In the genomic region with DNA sequence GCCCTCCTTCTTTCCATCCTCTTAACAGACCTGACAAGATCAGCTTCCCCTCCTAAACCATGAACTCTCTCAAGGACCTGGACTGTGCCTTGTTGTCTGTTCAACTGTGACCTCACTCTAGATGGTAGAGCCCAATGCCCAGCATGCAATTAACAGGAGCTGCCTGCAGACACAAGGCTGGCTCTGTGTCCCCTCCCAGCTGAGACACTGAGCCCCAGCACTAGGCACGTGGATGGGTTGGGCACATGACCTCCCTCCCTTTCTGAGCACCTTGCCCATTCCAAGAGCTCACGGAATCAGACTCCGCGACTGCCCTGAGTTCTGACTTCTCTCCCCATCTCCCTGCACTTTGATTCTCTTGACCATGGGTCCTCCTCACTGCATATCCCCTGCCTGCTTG, we compare ENCODE assay signal across 16 cellular contexts.
DNase-seq lines count a peak whose midpoint lies in the region; ATAC-seq and TF ChIP-seq lines count a peak whose summit lies in the region.
"Had no signal": no experiment of that assay in that cellular context is flagged by ENCODE, and none has a peak within 500 bp of the region (broad histone marks: within the 10 kb centered on the region; RNA-seq: fewer than 3 reads in every experiment).

No MANE protein-coding gene starts in this region.

- DNase-seq in dorsolateral prefrontal cortex (no peak), spleen (peak; percentile 38), AG08396 (ENCODE audit: low spot score) (no peak), NCI-H446 (lab: John Stamatoyannopoulos, UW) (no peak)
- DNase-seq: Caco-2, H9, MM.1S, NCI-H1105, NCI-H1694 treated with DMSO at 0.1 percent for 48 hours, SIG-M5 had no signal

- H3K4me3 ChIP-seq in BLaER1 treated with 17β-estradiol and CSF1 and Interleukin-3, amounts not matched to agents 10 nM and 100 nM = no peak overlapping the region
- H3K4me3 ChIP-seq in Loucy (ENCODE audit: low read length, poor library complexity, severe bottlenecking) (peak overlapping the region; percentile 26), dorsolateral prefrontal cortex (no peak overlapping the region), spleen (no peak overlapping the region)
- H3K4me3 ChIP-seq: GM12878, Peyer's patch had no signal

- H3K4me1 ChIP-seq in BLaER1 treated with 17β-estradiol and CSF1 and Interleukin-3, amounts not matched to agents 10 nM and 100 nM = peaks cover 0 to 27% (median 22%) of the 10 kb centered on the region in 10 experiments; a peak in 16 of 20 replicates
- H3K4me1 ChIP-seq in Loucy (ENCODE audit: insufficient read depth, low read length, poor library complexity, severe bottlenecking) (peaks cover 74% of the 10 kb centered on the region), spleen (peaks cover 0 to 16% (median 10%) of the 10 kb centered on the region in 6 donors)

- peaks cover 0 to 7% (median 0%) of the 10 kb centered on the region in 11 experiments; a peak in 1 of 22 replicates for H3K9me3 ChIP-seq in BLaER1 treated with 17β-estradiol and CSF1 and Interleukin-3, amounts not matched to agents 10 nM and 100 nM (replicated peaks in 1 of 11)
- H3K9me3 ChIP-seq in Loucy (ENCODE audit: insufficient read depth, low read depth, low read length) = no peaks in the 10 kb centered on the region
- no peaks in the 10 kb centered on the region for H3K9me3 ChIP-seq in spleen
- H3K9me3 ChIP-seq: Caco-2, Peyer's patch had no signal

- TF ChIP-seq CTCF in Loucy (conservative IDR thresholded peaks at IDR 0.05; ENCODE audit: low read length) (no peak), dorsolateral prefrontal cortex (IDR thresholded peaks at IDR 0.05 in 54 of 56, conservative IDR thresholded peaks at IDR 0.05 in 2 of 56; ENCODE audit: low read depth in 1 of 56, partially characterized antibody in 56 of 56) (no peak), spleen (IDR thresholded peaks at IDR 0.05 in 8 of 11, conservative IDR thresholded peaks at IDR 0.05 in 3 of 11) (no peak)

- no peaks in the 10 kb centered on the region for H3K27me3 ChIP-seq in BLaER1 treated with 17β-estradiol and CSF1 and Interleukin-3, amounts not matched to agents 10 nM and 100 nM
- H3K27me3 ChIP-seq in Loucy (ENCODE audit: insufficient read depth, low read length, poor library complexity, severe bottlenecking) = no peaks in the 10 kb centered on the region
- no peaks in the 10 kb centered on the region for H3K27me3 ChIP-seq in dorsolateral prefrontal cortex
- H3K27me3 ChIP-seq in spleen (replicated peaks in 1 of 7) = no peaks in the 10 kb centered on the region
- H3K27me3 ChIP-seq: Peyer's patch had no signal

- H3K79me2 ChIP-seq in Loucy (ENCODE audit: insufficient read depth, low read length) = no peaks in the 10 kb centered on the region

- H3K4me2 ChIP-seq in BLaER1 treated with 17β-estradiol and CSF1 and Interleukin-3, amounts not matched to agents 10 nM and 100 nM = peak overlapping the region in 9 of 11 experiments; percentile 3 to 66 (median 53); a peak in 15 of 22 replicates
- peak overlapping the region; percentile 53 for H3K4me2 ChIP-seq in Loucy (ENCODE audit: low read depth, low read length, poor library complexity, severe bottlenecking)

- no peaks in the 10 kb centered on the region for H3F3A ChIP-seq in Loucy (ENCODE audit: low read depth)

- no peak for ATAC-seq in GM21825 (IDR thresholded peaks at IDR 0.05; ENCODE audit: unreplicated experiment)
- ATAC-seq: HepG2 had no signal

- peaks cover 0 to 10% (median 0%) of the 10 kb centered on the region in 11 experiments; a peak in 4 of 22 replicates for H4K20me1 ChIP-seq in BLaER1 treated with 17β-estradiol and CSF1 and Interleukin-3, amounts not matched to agents 10 nM and 100 nM
- H4K20me1 ChIP-seq in Loucy (ENCODE audit: insufficient read depth, low read length, poor library complexity, severe bottlenecking) = no peaks in the 10 kb centered on the region

- no peaks in the 10 kb centered on the region for H3K9me2 ChIP-seq in Loucy (replicated peaks; ENCODE audit: low read depth, low read length)

- peaks cover 0 to 21% (median 0%) of the 10 kb centered on the region in 11 experiments; a peak in 3 of 22 replicates for H3K36me3 ChIP-seq in BLaER1 treated with 17β-estradiol and CSF1 and Interleukin-3, amounts not matched to agents 10 nM and 100 nM
- no peaks in the 10 kb centered on the region for H3K36me3 ChIP-seq in Loucy (ENCODE audit: insufficient read depth, low read length)
- no peaks in the 10 kb centered on the region for H3K36me3 ChIP-seq in spleen
- H3K36me3 ChIP-seq: Peyer's patch had no signal

- H3K9ac ChIP-seq in BLaER1 treated with 17β-estradiol and CSF1 and Interleukin-3, amounts not matched to agents 10 nM and 100 nM = no peak overlapping the region
- peak overlapping the region; percentile 21 for H3K9ac ChIP-seq in Loucy (ENCODE audit: low read depth, low read length, poor library complexity, severe bottlenecking)

- TF ChIP-seq POLR2A in spleen (IDR thresholded peaks at IDR 0.05) = no peak

- H3K27ac ChIP-seq in BLaER1 treated with 17β-estradiol and CSF1 and Interleukin-3, amounts not matched to agents 10 nM and 100 nM = no peak overlapping the region
- H3K27ac ChIP-seq in dorsolateral prefrontal cortex (peak overlapping the region in 37 of 59 donors; percentile 3 to 91 (median 41)), spleen (no peak overlapping the region)
- H3K27ac ChIP-seq: Peyer's patch had no signal

- no peak overlapping the region for H2AFZ ChIP-seq in Loucy (ENCODE audit: low read length)

- WGBS in spleen, 5 donors = 89 to 97% (median 95%) methylated on average over 4 of the region's 4 CpGs

- intact Hi-C loops in dorsolateral prefrontal cortex (cut with DNase I) (no loop called here), spleen (cut with DNase I; ENCODE audit: low total_unique reads) (no loop called here)

Comparison
In these comparisons a context has a peak if more than half of its experiments do, and no peak if none do; other contexts are left out.
1. H3K27ac ChIP-seq: peak in dorsolateral prefrontal cortex (37 of 59); none in BLaER1 treated with 17β-estradiol and CSF1 and Interleukin-3, amounts not matched to agents 10 nM and 100 nM (0 of 11) and spleen (0 of 8).